ENCODE assay signal across 13 cellular contexts in genomic region chr4:8635897-8636554, GRCh38. TPM values are rescaled to one million over a fixed set of nuclear protein-coding genes. Genes with fewer than 3 reads are reported as not detected.
"Had no signal": no experiment of that assay in that cellular context is flagged by ENCODE, and none has a peak within 500 bp of the region (broad histone marks: within the 10 kb centered on the region; RNA-seq: fewer than 3 reads in every experiment).

No MANE protein-coding gene starts in this region.

RNA-seq across cellular contexts. Expression of gene CPZ, which starts 43.5 kb away (rescaled TPM):
- total RNA-seq: activated B cell treated with CpG ODN at 0.5 μM for 24 hours; activated CD8-positive, alpha-beta memory T cell treated with anti-CD3 and anti-CD28 coated beads, Interleukin-2, amount 10 ng/mL, durations not matched to agents 7 days and 5 days; activated naive CD4-positive, alpha-beta T cell treated with anti-CD3 and anti-CD28 coated beads, Interleukin-2, amount 50 U/mL, for 72 hours; dermis blood vessel endothelial cell; gastrocnemius medialis; mammary epithelial cell; T-helper 2 cell treated with Interferon-gamma antibody and Interleukin-4, amounts not matched to agents 100 ng/mL and 5 ng/mL, for 36 hours had no signal
- polyA plus RNA-seq: immature natural killer cell, mammary epithelial cell, neural cell had no signal

RNA-seq across cellular contexts. Expression of gene GPR78, which starts 55.8 kb away (rescaled TPM):
- total RNA-seq: activated B cell treated with CpG ODN at 0.5 μM for 24 hours; activated CD8-positive, alpha-beta memory T cell treated with anti-CD3 and anti-CD28 coated beads, Interleukin-2, amount 10 ng/mL, durations not matched to agents 7 days and 5 days; activated CD8-positive, alpha-beta T cell treated with anti-CD3 and anti-CD28 coated beads, Interleukin-2, amount 10 ng/mL, durations not matched to agents 7 days and 5 days; dermis blood vessel endothelial cell; gastrocnemius medialis; kidney; left ventricle myocardium inferior; mammary epithelial cell; T-helper 2 cell treated with Interferon-gamma antibody and Interleukin-4, amounts not matched to agents 100 ng/mL and 5 ng/mL, for 36 hours; tibial nerve had no signal
- polyA plus RNA-seq: immature natural killer cell, mammary epithelial cell, neural cell had no signal
